8 cellular contexts compared by ENCODE assay signal in the genomic region with DNA sequence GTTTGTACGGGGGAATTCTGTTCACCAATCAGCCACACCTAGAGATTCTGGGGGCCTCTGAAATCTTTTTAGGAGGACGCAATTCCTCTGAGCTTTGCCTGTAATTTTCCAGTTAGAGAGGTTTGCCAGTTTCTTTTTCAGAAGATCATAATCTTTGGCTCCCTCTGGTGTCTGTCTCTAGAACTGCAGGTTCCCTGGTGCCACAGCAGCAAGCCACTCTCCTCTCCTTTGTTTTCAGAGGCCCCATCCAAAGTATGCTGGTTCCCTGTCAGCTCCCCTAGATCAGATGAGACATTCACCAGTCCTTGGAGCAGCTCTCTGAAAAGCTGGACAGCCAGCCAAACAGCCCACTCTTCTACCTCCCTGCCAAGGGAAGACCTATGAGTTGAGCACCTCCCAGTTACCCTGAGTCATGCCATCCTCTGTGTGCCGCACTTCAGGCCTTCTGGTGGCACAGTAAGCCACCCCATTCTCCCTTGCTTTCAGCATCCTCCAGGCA. TPM values are rescaled to one million over a fixed set of nuclear protein-coding genes. Genes with fewer than 3 reads are reported as not detected.
DNase-seq lines count a peak whose midpoint lies in the region; ATAC-seq, FAIRE-seq and TF ChIP-seq lines count a peak whose summit lies in the region.

No MANE protein-coding gene starts in this region.

- peak; percentile 96 for ATAC-seq in GM23338
- peak; percentile 78 for ATAC-seq in left colon
- ATAC-seq in GM19023 (IDR thresholded peaks at IDR 0.05; ENCODE audit: unreplicated experiment), result no peak

- no peaks in the 10 kb centered on the region for H3K27me3 ChIP-seq in GM23338 (ENCODE audit: insufficient read depth)

- H3F3A ChIP-seq in GM23338 (replicated peaks; ENCODE audit: low read depth), result no peaks in the 10 kb centered on the region

- no peak overlapping the region for H3K4me3 ChIP-seq in GM23338

- H3K4me2 ChIP-seq in GM23338, result no peak overlapping the region

- peaks cover 32% of the 10 kb centered on the region for H3K36me3 Mint-ChIP-seq in GM23338 (ENCODE audit: low read depth)
- H3K36me3 Mint-ChIP-seq in activated CD4-positive, alpha-beta T cell treated with anti-CD3 and anti-CD28 coated beads, Interleukin-2, amount 10 ng/mL, durations not matched to agents 24 days and 14 days (ENCODE audit: low read depth), result peaks cover 2% of the 10 kb centered on the region
- peaks cover 2% of the 10 kb centered on the region for H3K36me3 Mint-ChIP-seq in chondrocyte (ENCODE audit: low read depth)

- no peak overlapping the region for H3K27ac ChIP-seq in GM23338 (ENCODE audit: low read depth)

- H3K4me1 Mint-ChIP-seq in GM23338 (peaks cover 19% of the 10 kb centered on the region), chondrocyte (ENCODE audit: low read depth) (peaks cover 28% of the 10 kb centered on the region)
- peaks cover 3% of the 10 kb centered on the region for H3K4me1 Mint-ChIP-seq in activated CD4-positive, alpha-beta T cell treated with anti-CD3 and anti-CD28 coated beads, Interleukin-2, amount 10 ng/mL, durations not matched to agents 24 days and 14 days

- peaks cover 15% of the 10 kb centered on the region for H3K4me1 ChIP-seq in GM23338 (ENCODE audit: insufficient read depth)

- H3K36me3 ChIP-seq in GM23338 (ENCODE audit: insufficient read depth), result peaks cover 9% of the 10 kb centered on the region; the same call in 1 of the 2 replicates

- peak; percentile 92 for FAIRE-seq in A204.1 (lab: Jason Lieb, UNC)

- H3K4me3 Mint-ChIP-seq in GM23338 (no peak overlapping the region), chondrocyte (ENCODE audit: unreplicated experiment) (no peak overlapping the region)
- no peak overlapping the region for H3K4me3 Mint-ChIP-seq in activated CD4-positive, alpha-beta T cell treated with anti-CD3 and anti-CD28 coated beads, Interleukin-2, amount 10 ng/mL, durations not matched to agents 24 days and 14 days

- H4K20me1 ChIP-seq in GM23338 (replicated peaks; ENCODE audit: insufficient read depth), result no peaks in the 10 kb centered on the region

- peak; percentile 87 to 94 for TF ChIP-seq CTCF in GM23338 (conservative IDR thresholded peaks at IDR 0.05; ENCODE audit: low read depth in 2 of 2)
- peak; percentile 98 for TF ChIP-seq CTCF in chondrocyte (IDR thresholded peaks at IDR 0.05)

- peak overlapping the region; percentile 61; the same call in 1 of the 2 replicates for H2AFZ ChIP-seq in GM23338

- H3K27me3 Mint-ChIP-seq in GM23338 (ENCODE audit: insufficient read depth, low read depth, poor library complexity), result peaks cover 5% of the 10 kb centered on the region
- peaks cover 24% of the 10 kb centered on the region for H3K27me3 Mint-ChIP-seq in activated CD4-positive, alpha-beta T cell treated with anti-CD3 and anti-CD28 coated beads, Interleukin-2, amount 10 ng/mL, durations not matched to agents 24 days and 14 days
- no peaks in the 10 kb centered on the region for H3K27me3 Mint-ChIP-seq in chondrocyte (ENCODE audit: low read depth)

- H3K27ac Mint-ChIP-seq in GM23338, result peak overlapping the region; percentile 69
- peak overlapping the region; percentile 7 for H3K27ac Mint-ChIP-seq in activated CD4-positive, alpha-beta T cell treated with anti-CD3 and anti-CD28 coated beads, Interleukin-2, amount 10 ng/mL, durations not matched to agents 24 days and 14 days
- H3K27ac Mint-ChIP-seq in chondrocyte (ENCODE audit: unreplicated experiment), result peak overlapping the region; percentile 95

- DNase-seq in GM23338 (ENCODE audit: low spot score) (peak; percentile 94), NCI-H446 treated with DMSO at 0.1 percent for 48 hours (lab: John Stamatoyannopoulos, UW) (peak; percentile 63), chondrocyte (ENCODE audit: low spot score) (no peak), left colon (peak; percentile 57 to 67)
- peak; percentile 93 for DNase-seq in activated CD4-positive, alpha-beta T cell treated with anti-CD3 and anti-CD28 coated beads, Interleukin-2, amount 10 ng/mL, durations not matched to agents 24 days and 14 days
- peak; percentile 23 to 76 for DNase-seq in stimulated activated CD4-positive, alpha-beta T cell treated with anti-CD3 and anti-CD28 coated beads, Interleukin-1b, Interleukin-23, amount 100 ng/mL, for 4 hours (ENCODE audit: low read depth in 2 of 2)

- H3K9me2 ChIP-seq in GM23338 (ENCODE audit: insufficient read depth), result no peaks in the 10 kb centered on the region

- H3K79me2 ChIP-seq in GM23338 (replicated peaks; ENCODE audit: insufficient read depth), result no peaks in the 10 kb centered on the region

- intact Hi-C loops in activated CD4-positive, alpha-beta T cell treated with anti-CD3 and anti-CD28 coated beads, Interleukin-2, amount 10 ng/mL, durations not matched to agents 24 days and 14 days (cut with micrococcal nuclease), result loop anchor here (1.0 to 5.0 kb wide), 2 partner anchors 70 to 85 kb away; a partner anchor contains a TSS
- intact Hi-C loops in left colon (cut with DNase I, micrococcal nuclease), result loop anchor here in 1 of 2 donors (2.0 kb wide), 1 partner anchor 84 kb away; a partner anchor contains a TSS

- peaks cover 37% of the 10 kb centered on the region for H3K9me3 Mint-ChIP-seq in GM23338
- peaks cover 13% of the 10 kb centered on the region for H3K9me3 Mint-ChIP-seq in activated CD4-positive, alpha-beta T cell treated with anti-CD3 and anti-CD28 coated beads, Interleukin-2, amount 10 ng/mL, durations not matched to agents 24 days and 14 days
- peaks cover 23% of the 10 kb centered on the region for H3K9me3 Mint-ChIP-seq in chondrocyte (ENCODE audit: low read depth)

TF ChIP-seq in GM23338, 12 proteins besides CTCF, POLR2A, EP300 and RAD21:
- TF ChIP-seq, protein P1, sequence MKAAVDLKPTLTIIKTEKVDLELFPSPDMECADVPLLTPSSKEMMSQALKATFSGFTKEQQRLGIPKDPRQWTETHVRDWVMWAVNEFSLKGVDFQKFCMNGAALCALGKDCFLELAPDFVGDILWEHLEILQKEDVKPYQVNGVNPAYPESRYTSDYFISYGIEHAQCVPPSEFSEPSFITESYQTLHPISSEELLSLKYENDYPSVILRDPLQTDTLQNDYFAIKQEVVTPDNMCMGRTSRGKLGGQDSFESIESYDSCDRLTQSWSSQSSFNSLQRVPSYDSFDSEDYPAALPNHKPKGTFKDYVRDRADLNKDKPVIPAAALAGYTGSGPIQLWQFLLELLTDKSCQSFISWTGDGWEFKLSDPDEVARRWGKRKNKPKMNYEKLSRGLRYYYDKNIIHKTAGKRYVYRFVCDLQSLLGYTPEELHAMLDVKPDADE (IDR thresholded peaks at IDR 0.05), result no peak
- no peak for TF ChIP-seq ZNF114 (CRISPR knock-in tag; IDR thresholded peaks at IDR 0.05)
TF ChIP-seq in GM23338: peak in this region for 0.

RNA-seq across cellular contexts. Expression of a gene that starts 36.1 kb away (rescaled TPM):
- total RNA-seq in GM23338 (2014; rRNA removed; shearing (Covaris generic)), result 1.5 and 4.1 TPM in 2 replicates
- polyA plus RNA-seq in GM23338 (2016; fragmentation: Nextera tagmentation; extraction: Ambion mirVana), result 0.38 and 0.42 TPM in 2 replicates
- total RNA-seq in activated CD4-positive, alpha-beta T cell treated with anti-CD3 and anti-CD28 coated beads, Interleukin-2, amount 10 ng/mL, durations not matched to agents 24 days and 14 days, result 0.40 TPM in 1 of 2 replicates, not detected in the other
- total RNA-seq in chondrocyte (0.67 to 1.5 TPM (median 1.5 TPM) in 3 replicates), left colon (1 to 10 TPM; 4.0 to 4.6 TPM)

Comparison
In these comparisons a context has a peak if more than half of its experiments do, and no peak if none do; other contexts are left out.
1. H3K27ac Mint-ChIP-seq: peak in every context shown above with its lines; median percentile 95 in chondrocyte; 69 in GM23338; 7 in activated CD4-positive, alpha-beta T cell treated with anti-CD3 and anti-CD28 coated beads, Interleukin-2, amount 10 ng/mL, durations not matched to agents 24 days and 14 days.